ENCODE assay signal across 7 cellular contexts in genomic region chr1:207049514-207049913, GRCh38. TPM values are rescaled to one million over a fixed set of nuclear protein-coding genes. Genes with fewer than 3 reads are reported as not detected.
DNase-seq lines count a peak whose midpoint lies in the region; ATAC-seq and TF ChIP-seq lines count a peak whose summit lies in the region.
"Had no signal": no experiment of that assay in that cellular context is flagged by ENCODE, and none has a peak within 500 bp of the region (broad histone marks: within the 10 kb centered on the region; RNA-seq: fewer than 3 reads in every experiment).

No MANE protein-coding gene starts in this region.

- no peaks in the 10 kb centered on the region for H3K9me2 ChIP-seq in PC-3 (replicated peaks; ENCODE audit: low read length)

- POLR2A ChIA-PET in PC-3 (lab: Charles Lee; ENCODE audit: unreplicated experiment) (interaction anchor here (0.6 to 1.7 kb wide), 3 partner anchors 15 to 27 kb away, joined by 7 to 11 read pairs (median 10); partner anchors contain the start of gene C1orf116), GM10248 (lab: Yijun Ruan, JAX) (no interaction called here)

- DNase-seq in PC-3 = no peak
- no peak for DNase-seq in superior temporal gyrus (ENCODE audit: extremely low spot score)
- DNase-seq in activated CD8-positive, alpha-beta memory T cell treated with anti-CD3 and anti-CD28 coated beads, Interleukin-2, amount 50 U/mL, for 48 hours = no peak
- no peak for DNase-seq in GM10248 (ENCODE audit: extremely low spot score)

- no TSS peak for BruUV-seq in PC-3 (replicated peaks; lab: Mats Ljungman, UMichigan)

- H3K4me3 ChIP-seq in PC-3 (ENCODE audit: low read length) (peak overlapping the region; percentile 78), iPS-15b (ENCODE audit: low read depth, low read length) (peak overlapping the region; percentile 95)

- intact Hi-C loops in PC-3 (cut with micrococcal nuclease) = no loop called here

- H3K4me1 ChIP-seq in PC-3 (ENCODE audit: insufficient read depth, low read length) = peaks cover 75% of the 10 kb centered on the region
- peaks cover 18% of the 10 kb centered on the region for H3K4me1 ChIP-seq in iPS-15b (ENCODE audit: control insufficient read depth, insufficient read depth, low read length)

- peak overlapping the region; percentile 89 for H3K4me2 ChIP-seq in PC-3 (ENCODE audit: low read length)

- H3K9ac ChIP-seq in PC-3 (ENCODE audit: low read length) (peak overlapping the region; percentile 95), iPS-15b (ENCODE audit: low read depth, low read length) (no peak overlapping the region)

- CTCF ChIA-PET in PC-3 (lab: Charles Lee) (interaction anchor here (1.0 to 1.5 kb wide), 2 partner anchors 17 to 23 kb away, joined by 3 to 6 read pairs; partner anchors contain the start of gene C1orf116), GM10248 (lab: Yijun Ruan, JAX) (interaction anchor here (0.8 to 5.1 kb wide), 23 partner anchors 8 to 443 kb away, joined by 3 to 29 read pairs (median 5); no protein-coding TSS in a partner anchor)

- H3K27me3 ChIP-seq in PC-3 (ENCODE audit: low read length) (no peaks in the 10 kb centered on the region), iPS-15b (ENCODE audit: control insufficient read depth, insufficient read depth, low read length) (no peaks in the 10 kb centered on the region)

- no peak for TF ChIP-seq CTCF in 22Rv1 (IDR thresholded peaks at IDR 0.05)
- TF ChIP-seq CTCF in PC-3 (conservative IDR thresholded peaks at IDR 0.05; ENCODE audit: low read depth, low read length) = no peak
- no peak for TF ChIP-seq CTCF in GM10248 (IDR thresholded peaks at IDR 0.05; ENCODE audit: control extremely low read depth, extremely low read depth, low read depth, missing control alignments)

- peaks cover 14% of the 10 kb centered on the region for H3F3A ChIP-seq in PC-3 (ENCODE audit: low read length, unreplicated experiment)

- H3K27ac ChIP-seq in 22Rv1 (peak overlapping the region; percentile 98), PC-3 (ENCODE audit: low read length) (peak overlapping the region; percentile 95)

- peaks cover 52% of the 10 kb centered on the region for H4K20me1 ChIP-seq in PC-3 (ENCODE audit: low read length)

- H3K9me3 ChIP-seq in PC-3 (ENCODE audit: low read length) (no peaks in the 10 kb centered on the region), iPS-15b (ENCODE audit: control insufficient read depth, insufficient read depth, low read length) (no peaks in the 10 kb centered on the region)

- peaks cover 51% of the 10 kb centered on the region for H3K36me3 ChIP-seq in PC-3 (ENCODE audit: low read depth, low read length)
- H3K36me3 ChIP-seq in iPS-15b (ENCODE audit: control insufficient read depth, insufficient read depth, low read length) = peaks cover 10% of the 10 kb centered on the region

- ATAC-seq in PC-3 = no peak

- no peak overlapping the region for H2AFZ ChIP-seq in PC-3 (ENCODE audit: low read length)

- peaks cover 86% of the 10 kb centered on the region for H3K79me2 ChIP-seq in PC-3 (ENCODE audit: low read length)

RNA-seq across cellular contexts. Expression of gene YOD1, which starts 1.5 kb away (rescaled TPM):
- 54.0 and 63.9 TPM in 2 replicates for total RNA-seq in PC-3 (2014; rRNA removed)

RNA-seq across cellular contexts. Expression of gene PFKFB2, which starts 3.6 kb away (rescaled TPM):
- 37.5 and 48.6 TPM in 2 replicates for total RNA-seq in PC-3 (2014; rRNA removed)

RNA-seq across cellular contexts. Expression of gene C1orf116, which starts 17.0 kb away (rescaled TPM):
- 34.9 and 36.2 TPM in 2 replicates for total RNA-seq in PC-3 (2014; rRNA removed)

RNA-seq across cellular contexts. Expression of gene C4BPB, which starts 39.1 kb away (rescaled TPM):
- not detected in 2 replicates for total RNA-seq in PC-3 (2014; rRNA removed)

RNA-seq across cellular contexts. Expression of gene C4BPA, which starts 54.5 kb away (rescaled TPM):
- not detected in 2 replicates for total RNA-seq in PC-3 (2014; rRNA removed)
- total RNA-seq: Daoy had no signal
